Comparison of ENCODE assay signal across 17 cellular contexts in genomic region chr12:43789941-43790340, GRCh38. TPM values are rescaled to one million over a fixed set of nuclear protein-coding genes. Genes with fewer than 3 reads are reported as not detected.
DNase-seq lines count a peak whose midpoint lies in the region; ATAC-seq and TF ChIP-seq lines count a peak whose summit lies in the region.
"Had no signal": no experiment of that assay in that cellular context is flagged by ENCODE, and none has a peak within 500 bp of the region (broad histone marks: within the 10 kb centered on the region; RNA-seq: fewer than 3 reads in every experiment).

No MANE protein-coding gene starts in this region.

- H3K27ac ChIP-seq in foreskin keratinocyte: no peak overlapping the region
- H3K27ac ChIP-seq in naive thymus-derived CD4-positive, alpha-beta T cell (ENCODE audit: low read depth, low read length): no peak overlapping the region
- H3K27ac ChIP-seq: C4-2B, SK-N-MC, skin epidermis, uterus had no signal

- ATAC-seq in GM19351 (IDR thresholded peaks at IDR 0.05; ENCODE audit: unreplicated experiment): peak; percentile 55
- peak; percentile 58 for ATAC-seq in foreskin keratinocyte
- ATAC-seq in stimulated activated memory B cell treated with anti-CD40 and anti-IgM and Interleukin-4, amounts not matched to agents 10 μg/mL and 1 μg/mL and 100 μg/mL, for 72 hours: no peak
- no peak for ATAC-seq in GM21723 (IDR thresholded peaks at IDR 0.05; ENCODE audit: unreplicated experiment)
- no peak for ATAC-seq in naive thymus-derived CD4-positive, alpha-beta T cell
- no peak for ATAC-seq in HG02763 (IDR thresholded peaks at IDR 0.05; ENCODE audit: unreplicated experiment)

- H3K36me3 ChIP-seq in naive thymus-derived CD4-positive, alpha-beta T cell (ENCODE audit: control insufficient read depth in 2 of 3, insufficient read depth in 3 of 3, low read length in 3 of 3): peaks cover 3 to 24% (median 10%) of the 10 kb centered on the region in 3 experiments
- H3K36me3 ChIP-seq: uterus had no signal

- POLR2A ChIA-PET in naive thymus-derived CD4-positive, alpha-beta T cell (lab: Charles Lee): interaction anchor here (1.0 kb wide), 1 partner anchor 18 kb away, joined by 4 read pairs; no protein-coding TSS in a partner anchor

- TF ChIP-seq CTCF in AG10803 (conservative IDR thresholded peaks at IDR 0.05; ENCODE audit: low read length) (no peak), foreskin keratinocyte (conservative IDR thresholded peaks at IDR 0.05) (no peak)

- H3K27ac Mint-ChIP-seq in stimulated activated memory B cell treated with anti-CD40 and anti-IgM and Interleukin-4, amounts not matched to agents 10 μg/mL and 1 μg/mL and 100 μg/mL, for 72 hours: no peak overlapping the region
- peak overlapping the region in 4 of 9 donors; percentile 34 to 62 (median 49) for H3K27ac Mint-ChIP-seq in naive thymus-derived CD4-positive, alpha-beta T cell

- no peak overlapping the region for H3K4me3 ChIP-seq in AG10803 (ENCODE audit: low read length)
- H3K4me3 ChIP-seq in naive thymus-derived CD4-positive, alpha-beta T cell (ENCODE audit: low read length): no peak overlapping the region
- H3K4me3 ChIP-seq: SK-N-MC, skin epidermis, uterus had no signal

- no peaks in the 10 kb centered on the region for H3K27me3 ChIP-seq in foreskin keratinocyte
- H3K27me3 ChIP-seq in naive thymus-derived CD4-positive, alpha-beta T cell (ENCODE audit: control insufficient read depth in 2 of 2, insufficient read depth in 2 of 2, low read length in 2 of 2): no peaks in the 10 kb centered on the region
- H3K27me3 ChIP-seq: uterus had no signal

- H3K27me3 Mint-ChIP-seq in stimulated activated memory B cell treated with anti-CD40 and anti-IgM and Interleukin-4, amounts not matched to agents 10 μg/mL and 1 μg/mL and 100 μg/mL, for 72 hours: no peaks in the 10 kb centered on the region
- no peaks in the 10 kb centered on the region for H3K27me3 Mint-ChIP-seq in naive thymus-derived CD4-positive, alpha-beta T cell

- H3K9me3 ChIP-seq in naive thymus-derived CD4-positive, alpha-beta T cell (ENCODE audit: control insufficient read depth in 2 of 3, low read length in 3 of 3): no peaks in the 10 kb centered on the region
- H3K9me3 ChIP-seq: uterus had no signal

- no peaks in the 10 kb centered on the region for H3K4me1 Mint-ChIP-seq in stimulated activated memory B cell treated with anti-CD40 and anti-IgM and Interleukin-4, amounts not matched to agents 10 μg/mL and 1 μg/mL and 100 μg/mL, for 72 hours
- peaks cover 0 to 5% (median 0%) of the 10 kb centered on the region in 7 donors for H3K4me1 Mint-ChIP-seq in naive thymus-derived CD4-positive, alpha-beta T cell

- H3K4me1 ChIP-seq in foreskin keratinocyte: no peaks in the 10 kb centered on the region
- no peaks in the 10 kb centered on the region for H3K4me1 ChIP-seq in naive thymus-derived CD4-positive, alpha-beta T cell (ENCODE audit: control insufficient read depth in 2 of 2, insufficient read depth in 2 of 2, low read length in 2 of 2)
- H3K4me1 ChIP-seq: uterus had no signal

- no peak overlapping the region for H3K4me3 Mint-ChIP-seq in stimulated activated memory B cell treated with anti-CD40 and anti-IgM and Interleukin-4, amounts not matched to agents 10 μg/mL and 1 μg/mL and 100 μg/mL, for 72 hours
- H3K4me3 Mint-ChIP-seq in naive thymus-derived CD4-positive, alpha-beta T cell: no peak overlapping the region

- H3K36me3 Mint-ChIP-seq in stimulated activated memory B cell treated with anti-CD40 and anti-IgM and Interleukin-4, amounts not matched to agents 10 μg/mL and 1 μg/mL and 100 μg/mL, for 72 hours: peaks cover 32% of the 10 kb centered on the region
- H3K36me3 Mint-ChIP-seq in naive thymus-derived CD4-positive, alpha-beta T cell: peaks cover 0 to 39% (median 12%) of the 10 kb centered on the region in 5 donors

- H3K9me3 Mint-ChIP-seq in stimulated activated memory B cell treated with anti-CD40 and anti-IgM and Interleukin-4, amounts not matched to agents 10 μg/mL and 1 μg/mL and 100 μg/mL, for 72 hours: no peaks in the 10 kb centered on the region
- peaks cover 0 to 6% (median 0%) of the 10 kb centered on the region in 11 donors for H3K9me3 Mint-ChIP-seq in naive thymus-derived CD4-positive, alpha-beta T cell

- intact Hi-C loops in naive thymus-derived CD4-positive, alpha-beta T cell (cut with micrococcal nuclease): no loop called here

- CTCF ChIA-PET in naive thymus-derived CD4-positive, alpha-beta T cell (lab: Charles Lee): no interaction called here

- DNase-seq in AG10803 (ENCODE audit: low read depth) (peak; percentile 29), SW480 (ENCODE audit: low spot score) (peak; percentile 3), foreskin keratinocyte (no peak)
- no peak for DNase-seq in naive thymus-derived CD4-positive, alpha-beta T cell
- DNase-seq: activated CD4-positive, CD25-positive, alpha-beta regulatory T cell; activated T-cell treated with anti-CD3 and anti-CD28 coated beads, Interleukin-2, amount 50 U/mL, for 1 hour; aorta; H7; kidney; uterus had no signal

RNA-seq across cellular contexts. Expression of gene TWF1, which starts 16.2 kb away (rescaled TPM):
- 134 TPM in 2 replicates for total RNA-seq in foreskin keratinocyte
- polyA plus RNA-seq in foreskin keratinocyte: 53.4 and 61.4 TPM in 2 replicates
- total RNA-seq in naive thymus-derived CD4-positive, alpha-beta T cell: 10 to 100 TPM; 26.7 to 51.2 (median 35.6) TPM
- polyA plus RNA-seq in naive thymus-derived CD4-positive, alpha-beta T cell: 10 to 100 TPM; 14.2 to 18.6 TPM

RNA-seq across cellular contexts. Expression of gene IRAK4, which starts 31.2 kb away (rescaled TPM):
- total RNA-seq in foreskin keratinocyte: 10.8 and 11.2 TPM in 2 replicates
- polyA plus RNA-seq in foreskin keratinocyte: 4.1 and 4.9 TPM in 2 replicates
- 10 to 100 TPM; 35.6 to 69.1 (median 52.7) TPM for total RNA-seq in naive thymus-derived CD4-positive, alpha-beta T cell
- 10 to 100 TPM; 24.8 to 36.3 TPM for polyA plus RNA-seq in naive thymus-derived CD4-positive, alpha-beta T cell

RNA-seq across cellular contexts. Expression of gene PUS7L, which starts 31.4 kb away (rescaled TPM):
- 16.5 and 17.3 TPM in 2 replicates for total RNA-seq in foreskin keratinocyte
- 1.8 and 2.2 TPM in 2 replicates for polyA plus RNA-seq in foreskin keratinocyte
- total RNA-seq in naive thymus-derived CD4-positive, alpha-beta T cell: 10 to 100 TPM; 14.0 to 27.4 (median 23.2) TPM
- polyA plus RNA-seq in naive thymus-derived CD4-positive, alpha-beta T cell: 10 to 100 TPM; 35.9 to 39.0 TPM

RNA-seq across cellular contexts. Expression of gene TMEM117, which starts 45.9 kb away (rescaled TPM):
- total RNA-seq in foreskin keratinocyte: 5.9 and 6.9 TPM in 2 replicates
- polyA plus RNA-seq in foreskin keratinocyte: 3.6 and 4.2 TPM in 2 replicates
- 1 to 10 TPM in 4 of 5 experiments, under 1 TPM in 1; 0.31 to 6.6 (median 4.2) TPM for total RNA-seq in naive thymus-derived CD4-positive, alpha-beta T cell
- polyA plus RNA-seq in naive thymus-derived CD4-positive, alpha-beta T cell: 1 to 10 TPM; 4.2 to 4.3 TPM

Comparison
In these comparisons a context has a peak if more than half of its experiments do, and no peak if none do; other contexts are left out.
1. DNase-seq: peak in AG10803 (single experiment) and SW480 (single experiment); none in foreskin keratinocyte (0 of 2) and naive thymus-derived CD4-positive, alpha-beta T cell (0 of 9).
2. ATAC-seq: peak in GM19351 (single experiment) and foreskin keratinocyte (single experiment); none in stimulated activated memory B cell treated with anti-CD40 and anti-IgM and Interleukin-4, amounts not matched to agents 10 μg/mL and 1 μg/mL and 100 μg/mL, for 72 hours (single experiment), GM21723 (single experiment), naive thymus-derived CD4-positive, alpha-beta T cell (single experiment) and HG02763 (single experiment).